ENCODE assay signal across 8 cellular contexts in genomic region chr16:89860747-89861304, GRCh38. TPM values are rescaled to one million over a fixed set of nuclear protein-coding genes. Genes with fewer than 3 reads are reported as not detected.
DNase-seq lines count a peak whose midpoint lies in the region; ATAC-seq, FAIRE-seq and TF ChIP-seq lines count a peak whose summit lies in the region.

No MANE protein-coding gene starts in this region.

- H3K36me3 Mint-ChIP-seq in activated CD8-positive, alpha-beta T cell treated with anti-CD3 and anti-CD28 coated beads for 36 hours (ENCODE audit: low read depth): peaks cover 2% of the 10 kb centered on the region
- no peaks in the 10 kb centered on the region for H3K36me3 Mint-ChIP-seq in stimulated activated effector memory CD8-positive, alpha-beta T cell treated with anti-CD3 and anti-CD28 coated beads, Interleukin-12 subunit alpha, Interleukin-12 subunit beta, amount 100 ng/mL, for 72 hours

- no peak for TF ChIP-seq POLR2A in GM12892 (IDR thresholded peaks at IDR 0.05; ENCODE audit: low read depth, low read length)

- H3K9me3 Mint-ChIP-seq in activated CD8-positive, alpha-beta T cell treated with anti-CD3 and anti-CD28 coated beads for 36 hours: no peaks in the 10 kb centered on the region
- H3K9me3 Mint-ChIP-seq in stimulated activated effector memory CD8-positive, alpha-beta T cell treated with anti-CD3 and anti-CD28 coated beads, Interleukin-12 subunit alpha, Interleukin-12 subunit beta, amount 100 ng/mL, for 72 hours: no peaks in the 10 kb centered on the region

- CTCF ChIA-PET in activated CD8-positive, alpha-beta T cell treated with anti-CD3 and anti-CD28 coated beads for 36 hours (lab: Charles Lee): interaction anchor here (0.6 to 4.2 kb wide), 41 partner anchors 11 to 285 kb away, joined by 3 to 46 read pairs (median 6); partner anchors contain the start of genes CPNE7, FANCA and TCF25

- H3K4me1 Mint-ChIP-seq in activated CD8-positive, alpha-beta T cell treated with anti-CD3 and anti-CD28 coated beads for 36 hours (ENCODE audit: low read depth): peaks cover 31% of the 10 kb centered on the region
- H3K4me1 Mint-ChIP-seq in stimulated activated effector memory CD8-positive, alpha-beta T cell treated with anti-CD3 and anti-CD28 coated beads, Interleukin-12 subunit alpha, Interleukin-12 subunit beta, amount 100 ng/mL, for 72 hours: peaks cover 44% of the 10 kb centered on the region

- peak; percentile 94 for ATAC-seq in activated CD8-positive, alpha-beta T cell treated with anti-CD3 and anti-CD28 coated beads for 36 hours
- ATAC-seq in stimulated activated effector memory CD8-positive, alpha-beta T cell treated with anti-CD3 and anti-CD28 coated beads, Interleukin-12 subunit alpha, Interleukin-12 subunit beta, amount 100 ng/mL, for 72 hours: peak; percentile 84
- no peak for ATAC-seq in HG03378 (IDR thresholded peaks at IDR 0.05; ENCODE audit: unreplicated experiment)

- no peak overlapping the region for H3K4me3 Mint-ChIP-seq in activated CD8-positive, alpha-beta T cell treated with anti-CD3 and anti-CD28 coated beads for 36 hours
- no peak overlapping the region for H3K4me3 Mint-ChIP-seq in stimulated activated effector memory CD8-positive, alpha-beta T cell treated with anti-CD3 and anti-CD28 coated beads, Interleukin-12 subunit alpha, Interleukin-12 subunit beta, amount 100 ng/mL, for 72 hours

- H3K27ac Mint-ChIP-seq in activated CD8-positive, alpha-beta T cell treated with anti-CD3 and anti-CD28 coated beads for 36 hours: no peak overlapping the region
- no peak overlapping the region for H3K27ac Mint-ChIP-seq in stimulated activated effector memory CD8-positive, alpha-beta T cell treated with anti-CD3 and anti-CD28 coated beads, Interleukin-12 subunit alpha, Interleukin-12 subunit beta, amount 100 ng/mL, for 72 hours

- no peaks in the 10 kb centered on the region for H3K27me3 Mint-ChIP-seq in activated CD8-positive, alpha-beta T cell treated with anti-CD3 and anti-CD28 coated beads for 36 hours

- POLR2A ChIA-PET in activated CD8-positive, alpha-beta T cell treated with anti-CD3 and anti-CD28 coated beads for 36 hours (lab: Charles Lee): interaction anchor here (0.7 to 1.4 kb wide), 9 partner anchors 9 to 138 kb away, joined by 3 to 4 read pairs (median 3); no protein-coding TSS in a partner anchor

- no peak overlapping the region for H3K27ac ChIP-seq in 22Rv1

- peak; percentile 95 for DNase-seq in GM12892 (ENCODE audit: insufficient read length)
- DNase-seq in NCI-H748 treated with DMSO at 0.1 percent for 48 hours (lab: John Stamatoyannopoulos, UW): peak; percentile 6
- DNase-seq in activated CD8-positive, alpha-beta T cell treated with anti-CD3 and anti-CD28 coated beads for 36 hours: peak; percentile 85
- peak; percentile 64 for DNase-seq in effector CD8-positive, alpha-beta T cell (lab: John Stamatoyannopoulos, UW)
- peak; percentile 53 for DNase-seq in myocyte (ENCODE audit: low read depth)
- peak; percentile 86 to 92 for DNase-seq in stimulated activated effector memory CD8-positive, alpha-beta T cell treated with anti-CD3 and anti-CD28 coated beads, Interleukin-12 subunit alpha, Interleukin-12 subunit beta, amount 100 ng/mL, for 72 hours (ENCODE audit: low spot score in 2 of 2)

- intact Hi-C loops in activated CD8-positive, alpha-beta T cell treated with anti-CD3 and anti-CD28 coated beads for 36 hours (cut with micrococcal nuclease): loop anchor here (10.0 kb wide), 1 partner anchor 46 kb away; the partner anchor contains the start of gene FANCA

- peak; percentile 89 for TF ChIP-seq CTCF in 22Rv1 (IDR thresholded peaks at IDR 0.05)
- TF ChIP-seq CTCF in activated CD8-positive, alpha-beta T cell treated with anti-CD3 and anti-CD28 coated beads for 36 hours (IDR thresholded peaks at IDR 0.05): peak; percentile 99

- FAIRE-seq in GM12892 (lab: Jason Lieb, UNC): peak; percentile 90

RNA-seq across cellular contexts. Expression of gene TCF25, which starts 12.6 kb away (rescaled TPM):
- polyA plus RNA-seq in GM12892 (2012; ENCODE audit: missing spikeins): 91.9 TPM
- total RNA-seq in activated CD8-positive, alpha-beta T cell treated with anti-CD3 and anti-CD28 coated beads for 36 hours: 100 to 1,000 TPM; 138 to 149 TPM
- total RNA-seq in myocyte: 169 and 183 TPM in 2 replicates
- 206 TPM for polyA plus RNA-seq in myocyte (2012)

RNA-seq across cellular contexts. Expression of gene SPIRE2, which starts 32.6 kb away (rescaled TPM):
- 0.76 TPM for polyA plus RNA-seq in GM12892 (2012; ENCODE audit: missing spikeins)
- total RNA-seq in activated CD8-positive, alpha-beta T cell treated with anti-CD3 and anti-CD28 coated beads for 36 hours: under 1 TPM; 0.27 to 0.29 TPM
- total RNA-seq in myocyte: 2.3 and 2.4 TPM in 2 replicates
- 2.6 TPM for polyA plus RNA-seq in myocyte (2012)

RNA-seq across cellular contexts. Expression of gene FANCA, which starts 44.4 kb away (rescaled TPM):
- polyA plus RNA-seq in GM12892 (2012; ENCODE audit: missing spikeins): 62.7 TPM
- total RNA-seq in activated CD8-positive, alpha-beta T cell treated with anti-CD3 and anti-CD28 coated beads for 36 hours: 100 to 1,000 TPM in 1 of 2 experiments, 10 to 100 TPM in 1; 95.5 to 100 TPM
- total RNA-seq in myocyte: 3.0 and 4.4 TPM in 2 replicates
- polyA plus RNA-seq in myocyte (2012): 3.3 TPM

RNA-seq across cellular contexts. Expression of gene MC1R, which starts 57.8 kb away (rescaled TPM):
- polyA plus RNA-seq in GM12892 (2012; ENCODE audit: missing spikeins): 0.76 TPM
- 1 to 10 TPM; 2.0 to 2.5 TPM for total RNA-seq in activated CD8-positive, alpha-beta T cell treated with anti-CD3 and anti-CD28 coated beads for 36 hours
- 3.1 and 4.4 TPM in 2 replicates for total RNA-seq in myocyte
- 6.2 TPM for polyA plus RNA-seq in myocyte (2012)

Comparison
In these comparisons a context has a peak if more than half of its experiments do, and no peak if none do; other contexts are left out.
1. DNase-seq: peak in every context shown above with its lines; median percentile 95 in GM12892; 89 in stimulated activated effector memory CD8-positive, alpha-beta T cell treated with anti-CD3 and anti-CD28 coated beads, Interleukin-12 subunit alpha, Interleukin-12 subunit beta, amount 100 ng/mL, for 72 hours; 85 in activated CD8-positive, alpha-beta T cell treated with anti-CD3 and anti-CD28 coated beads for 36 hours; 64 in effector CD8-positive, alpha-beta T cell; 53 in myocyte; 6 in NCI-H748 treated with DMSO at 0.1 percent for 48 hours.
2. RNA of gene FANCA, which starts 44.4 kb away (total RNA-seq): 95.5 to 100 TPM in activated CD8-positive, alpha-beta T cell treated with anti-CD3 and anti-CD28 coated beads for 36 hours; 3.0 to 4.4 TPM in myocyte; every median in the first group is over 10 times any median in the second.